Comparison of ENCODE assay signal across 29 cellular contexts in genomic region chr18:36685580-36685979, GRCh38.
"Had no signal": no experiment of that assay in that cellular context is flagged by ENCODE, and none has a peak within 500 bp of the region (broad histone marks: within the 10 kb centered on the region; RNA-seq: fewer than 3 reads in every experiment).

No MANE protein-coding gene starts in this region.

- DNase-seq: activated CD4-positive, alpha-beta memory T cell treated with anti-CD3 and anti-CD28 coated beads for 36 hours; activated CD4-positive, alpha-beta T cell treated with anti-CD3 and anti-CD28 coated beads for 36 hours; activated CD4-positive, alpha-beta T cell treated with anti-CD3 and anti-CD28 coated beads, Interleukin-2, amount 10 ng/mL, durations not matched to agents 24 days and 14 days; activated CD4-positive, CD25-positive, alpha-beta regulatory T cell; activated CD4-positive, CD25-positive, alpha-beta regulatory T cell treated with anti-CD3 and anti-CD28 coated beads, Interleukin-2, amount 50 U/mL, for 72 hours; activated CD8-positive, alpha-beta memory T cell treated with anti-CD3 and anti-CD28 coated beads, Interleukin-2, amount 10 ng/mL, durations not matched to agents 7 days and 5 days; activated CD8-positive, alpha-beta memory T cell treated with anti-CD3 and anti-CD28 coated beads, Interleukin-2, amount 50 U/mL, for 4 hours; activated CD8-positive, alpha-beta T cell treated with anti-CD3 and anti-CD28 coated beads, Interleukin-2, amount 10 ng/mL, durations not matched to agents 7 days and 5 days; activated effector memory CD4-positive, alpha-beta T cell treated with anti-CD3 and anti-CD28 coated beads, Interleukin-2, amount 50 U/mL, for 16 hours; activated naive CD4-positive, alpha-beta T cell treated with anti-CD3 and anti-CD28 coated beads, Interleukin-2, amount 10 ng/mL, durations not matched to agents 7 days and 5 days; activated naive CD8-positive, alpha-beta T cell treated with anti-CD3 and anti-CD28 coated beads, Interleukin-2, amount 10 ng/mL, durations not matched to agents 7 days and 5 days; activated T-cell treated with anti-CD3 and anti-CD28 coated beads, Interleukin-2, amount 50 U/mL, for 1 hour; activated T-cell treated with anti-CD3 and anti-CD28 coated beads, Interleukin-2, amount 50 U/mL, for 48 hours; central memory CD4-positive, alpha-beta T cell; cerebellar nuclear complex; dorsolateral prefrontal cortex; effector memory CD4-positive, alpha-beta T cell; endodermal cell; foreskin keratinocyte; gastrocnemius medialis; head of caudate nucleus; hippocampal formation; T-helper 2 cell had no signal

- H3K4me3 ChIP-seq: ascending aorta, breast epithelium, cardiac muscle cell, coronary artery, dorsolateral prefrontal cortex, gastrocnemius medialis had no signal

- H3K36me3 ChIP-seq: breast epithelium, gastrocnemius medialis had no signal

- H3K27me3 ChIP-seq: ascending aorta, breast epithelium, cardiac muscle cell, dorsolateral prefrontal cortex, foreskin keratinocyte, gastrocnemius medialis had no signal

- ATAC-seq: activated CD4-positive, alpha-beta T cell treated with anti-CD3 and anti-CD28 coated beads for 36 hours; activated CD8-positive, alpha-beta memory T cell treated with anti-CD3 and anti-CD28 coated beads, Interleukin-2, amount 10 ng/mL, durations not matched to agents 7 days and 5 days; activated CD8-positive, alpha-beta T cell treated with anti-CD3 and anti-CD28 coated beads, Interleukin-2, amount 10 ng/mL, durations not matched to agents 7 days and 5 days; activated naive CD4-positive, alpha-beta T cell treated with anti-CD3 and anti-CD28 coated beads, Interleukin-2, amount 50 U/mL, for 72 hours; esophagus mucosa; foreskin keratinocyte; gastrocnemius medialis had no signal

- H3K4me1 ChIP-seq: ascending aorta, breast epithelium, foreskin keratinocyte, gastrocnemius medialis had no signal

- H3K9me3 ChIP-seq: ascending aorta, gastrocnemius medialis had no signal

- H3K27ac ChIP-seq: ascending aorta, breast epithelium, cardiac muscle cell, coronary artery, dorsolateral prefrontal cortex, foreskin keratinocyte, gastrocnemius medialis had no signal
